ENCODE assay signal across 21 cellular contexts in genomic region chrX:96474357-96475125, GRCh38.
DNase-seq lines count a peak whose midpoint lies in the region; ATAC-seq, FAIRE-seq and TF ChIP-seq lines count a peak whose summit lies in the region.
"Had no signal": no experiment of that assay in that cellular context is flagged by ENCODE, and none has a peak within 500 bp of the region (broad histone marks: within the 10 kb centered on the region; RNA-seq: fewer than 3 reads in every experiment).

No MANE protein-coding gene starts in this region.

- peak overlapping the region; percentile 7; the same call in 1 of the 2 replicates for H4K91ac ChIP-seq in IMR-90 (ENCODE audit: insufficient read depth, low read depth, low read length)

- H3K23ac ChIP-seq in IMR-90 (ENCODE audit: low read depth, low read length) = no peak overlapping the region

- H3K4me1 ChIP-seq in IMR-90 (ENCODE audit: control insufficient read depth, insufficient read depth, low read length) = no peaks in the 10 kb centered on the region
- H3K4me1 ChIP-seq in endothelial cell of umbilical vein (ENCODE audit: control insufficient read depth, extremely low read depth, insufficient read depth, low read length) = peaks cover 22% of the 10 kb centered on the region
- H3K4me1 ChIP-seq in mucosa of descending colon (ENCODE audit: low read depth) = no peaks in the 10 kb centered on the region
- H3K4me1 ChIP-seq: left lung, Peyer's patch had no signal

- no peak overlapping the region for H3K56ac ChIP-seq in IMR-90 (ENCODE audit: extremely low read depth, insufficient read depth, low read length)

- no peak overlapping the region for H3K27ac ChIP-seq in IMR-90 (ENCODE audit: insufficient read depth, low read length)
- peak overlapping the region; percentile 55 for H3K27ac ChIP-seq in endothelial cell of umbilical vein (ENCODE audit: insufficient read depth, low read depth, low read length)
- H3K27ac ChIP-seq: left lung, Peyer's patch had no signal

- H2BK15ac ChIP-seq in IMR-90 (ENCODE audit: low read depth, low read length) = no peak overlapping the region

- H3K79me2 ChIP-seq in endothelial cell of umbilical vein (ENCODE audit: control insufficient read depth, insufficient read depth, low read length) = no peaks in the 10 kb centered on the region

- no peak for TF ChIP-seq RAD21 in IMR-90 (IDR thresholded peaks at IDR 0.05; ENCODE audit: low read length)

- H2BK20ac ChIP-seq in IMR-90 (ENCODE audit: low read depth, low read length) = peak overlapping the region; percentile 31; the same call in 1 of the 2 replicates

- TF ChIP-seq POLR2A in IMR-90 (IDR thresholded peaks at IDR 0.05; ENCODE audit: low read depth, low read length) (no peak), endothelial cell of umbilical vein (IDR thresholded peaks at IDR 0.05; ENCODE audit: low read depth, low read length) (no peak)

- H3K9ac ChIP-seq in IMR-90 (ENCODE audit: low read depth, low read length) = no peak overlapping the region
- no peak overlapping the region for H3K9ac ChIP-seq in endothelial cell of umbilical vein (replicated peaks; ENCODE audit: extremely low read depth, insufficient read depth, low read length)

- dilution Hi-C loops in IMR-90 (cut with HindIII; ENCODE audit: low sequenced_read_pairs, unreplicated experiment) (no loop called here), endothelial cell of umbilical vein (cut with MboI; ENCODE audit: extremely low pct_ligation_motif_present, low sequenced_read_pairs) (no loop called here)

- CTCF ChIA-PET in IMR-90 (lab: Yijun Ruan, JAX) (no interaction called here), endothelial cell of umbilical vein (lab: Charles Lee) (no interaction called here)

- intact Hi-C loops in IMR-90 (cut with micrococcal nuclease) (no loop called here), endothelial cell of umbilical vein (cut with micrococcal nuclease) (loop anchor here (1.0 kb wide), 1 partner anchor 38 kb away; no protein-coding TSS in a partner anchor), mucosa of descending colon (cut with DNase I, micrococcal nuclease) (no loop called here)

- no peak overlapping the region for H2AK9ac ChIP-seq in IMR-90 (replicated peaks; ENCODE audit: low read depth, low read length, poor library complexity)

- H3K9me1 ChIP-seq in IMR-90 (ENCODE audit: insufficient read depth, low read length) (no peaks in the 10 kb centered on the region), endothelial cell of umbilical vein (replicated peaks; ENCODE audit: control insufficient read depth, extremely low read depth, insufficient read depth, low read length) (no peaks in the 10 kb centered on the region)

- no peak overlapping the region for H2BK5ac ChIP-seq in IMR-90 (ENCODE audit: low read depth, low read length, poor library complexity, severe bottlenecking)

- DNase-seq in DMS153 treated with DMSO at 0.1 percent for 48 hours (lab: John Stamatoyannopoulos, UW; ENCODE audit: unreplicated experiment) (peak; percentile 10), IMR-90 (peak; percentile 72), endothelial cell of umbilical vein (ENCODE audit: low read depth, low spot score) (peak; percentile 64), mucosa of descending colon (no peak), 8988T (no peak), DMS79 (lab: John Stamatoyannopoulos, UW) (no peak)
- no peak for DNase-seq in activated naive CD4-positive, alpha-beta T cell treated with Interleukin-2 at 50 U/mL for 16 hours
- DNase-seq in activated CD4-positive, CD25-positive, alpha-beta regulatory T cell (lab: John Stamatoyannopoulos, UW) = no peak
- DNase-seq: activated CD4-positive, alpha-beta T cell treated with anti-CD3 and anti-CD28 coated beads for 4 hours; effector memory CD8-positive, alpha-beta T cell; GDM1; left lung; NCI-H524; NK-92 treated with Interleukin-12 subunit alpha and Interleukin-12 subunit beta, amount 100 ng/mL, for 24 hours; Peyer's patch; posterior cingulate gyrus; stimulated activated naive B cell treated with anti-CD40 and anti-IgM and Interleukin-4, amounts not matched to agents 10 μg/mL and 1 μg/mL and 100 μg/mL, for 72 hours had no signal

- no peaks in the 10 kb centered on the region for H3K79me1 ChIP-seq in IMR-90 (ENCODE audit: low read depth in 1 of 2, low read length in 2 of 2)

- H3K14ac ChIP-seq in IMR-90 (replicated peaks; ENCODE audit: low read depth, low read length) = no peak overlapping the region

- peak; percentile 46; the same call in 1 of the 2 replicates for ATAC-seq in IMR-90 (ENCODE audit: low read depth)
- ATAC-seq in mucosa of descending colon = peak; percentile 89
- ATAC-seq: activated naive CD4-positive, alpha-beta T cell treated with anti-CD3 and anti-CD28 coated beads, Interleukin-2, amount 50 U/mL, for 72 hours; effector memory CD8-positive, alpha-beta T cell; HCT116; left lung; stimulated activated naive B cell treated with anti-CD40 and anti-IgM and Interleukin-4, amounts not matched to agents 10 μg/mL and 1 μg/mL and 100 μg/mL, for 72 hours had no signal

- TF ChIP-seq CTCF in IMR-90 (conservative IDR thresholded peaks at IDR 0.05; ENCODE audit: low read depth, low read length) = no peak
- TF ChIP-seq CTCF in endothelial cell of umbilical vein (IDR thresholded peaks at IDR 0.05; ENCODE audit: extremely low read depth in 1 of 2, insufficient read depth in 1 of 2, low read depth in 1 of 2, low read length in 2 of 2) = no peak
- no peak for TF ChIP-seq CTCF in mucosa of descending colon (IDR thresholded peaks at IDR 0.05)

- no peak overlapping the region for H4K5ac ChIP-seq in IMR-90 (ENCODE audit: low read depth, low read length)

- WGBS in IMR-90 (ENCODE audit: extremely low coverage in 2 of 2, insufficient read length in 1 of 2), 2 experiments = no CpG with 5 or more reads among the region's 5 CpGs

- H3K4me2 ChIP-seq in IMR-90 (ENCODE audit: low read depth, low read length) (peak overlapping the region; percentile 50; the same call in 1 of the 2 replicates), endothelial cell of umbilical vein (ENCODE audit: insufficient read depth, low read length) (peak overlapping the region; percentile 67)
- H3K4me2 ChIP-seq: smooth muscle cell had no signal

- no peak overlapping the region for H2AK5ac ChIP-seq in IMR-90 (ENCODE audit: low read depth, low read length)

- peak overlapping the region; percentile 50; the same call in 1 of the 2 replicates for H2BK120ac ChIP-seq in IMR-90 (ENCODE audit: low read depth, low read length)

- H3K36me3 ChIP-seq in IMR-90 (ENCODE audit: control insufficient read depth, insufficient read depth, low read length) = no peaks in the 10 kb centered on the region
- H3K36me3 ChIP-seq in endothelial cell of umbilical vein (ENCODE audit: control insufficient read depth in 2 of 2, extremely low read depth in 1 of 2, insufficient read depth in 2 of 2, low read length in 2 of 2) = no peaks in the 10 kb centered on the region
- no peaks in the 10 kb centered on the region for H3K36me3 ChIP-seq in mucosa of descending colon (ENCODE audit: low read depth)
- H3K36me3 ChIP-seq: left lung, Peyer's patch had no signal

- BruUV-seq in IMR-90 (replicated peaks; lab: Mats Ljungman, UMichigan) (no TSS peak), endothelial cell of umbilical vein (replicated peaks; lab: Mats Ljungman, UMichigan) (no TSS peak)

- no peak overlapping the region for H4K8ac ChIP-seq in IMR-90 (ENCODE audit: low read depth in 2 of 2, low read length in 2 of 2)

- no peak overlapping the region for H3K4ac ChIP-seq in IMR-90 (ENCODE audit: low read depth, low read length)

- H3K9me3 ChIP-seq in IMR-90 (ENCODE audit: control insufficient read depth, insufficient read depth, low read length) = no peaks in the 10 kb centered on the region
- no peaks in the 10 kb centered on the region for H3K9me3 ChIP-seq in endothelial cell of umbilical vein (replicated peaks; ENCODE audit: control insufficient read depth, insufficient read depth, low read length)
- no peaks in the 10 kb centered on the region for H3K9me3 ChIP-seq in mucosa of descending colon
- H3K9me3 ChIP-seq: left lung, Peyer's patch had no signal

- H3K27me3 ChIP-seq in IMR-90 (ENCODE audit: control insufficient read depth, insufficient read depth, low read length) (no peaks in the 10 kb centered on the region), endothelial cell of umbilical vein (ENCODE audit: control insufficient read depth in 2 of 2, insufficient read depth in 2 of 2, low read length in 2 of 2) (no peaks in the 10 kb centered on the region)
- H3K27me3 ChIP-seq: left lung, Peyer's patch had no signal

- H2AFZ ChIP-seq in IMR-90 (replicated peaks; ENCODE audit: low read length, poor library complexity) (no peak overlapping the region), endothelial cell of umbilical vein (ENCODE audit: low read depth, low read length) (no peak overlapping the region)

- peak overlapping the region; percentile 31; the same call in 1 of the 2 replicates for H3K18ac ChIP-seq in IMR-90 (ENCODE audit: low read depth, low read length)

- no peak overlapping the region for H3K4me3 ChIP-seq in IMR-90 (ENCODE audit: insufficient read depth, low read depth, low read length)
- H3K4me3 ChIP-seq in endothelial cell of umbilical vein (replicated peaks in 1 of 3; ENCODE audit: insufficient read depth in 1 of 3, low read depth in 1 of 3, low read length in 3 of 3) = no peak overlapping the region
- H3K4me3 ChIP-seq in mucosa of descending colon = no peak overlapping the region
- H3K4me3 ChIP-seq: left lung, Peyer's patch, smooth muscle cell had no signal

- POLR2A ChIA-PET in IMR-90 (lab: Charles Lee; ENCODE audit: unreplicated experiment) = no interaction called here
- POLR2A ChIA-PET in endothelial cell of umbilical vein (lab: Charles Lee) = no interaction called here

- peak; percentile 89 for FAIRE-seq in endothelial cell of umbilical vein (lab: Jason Lieb, UNC)
- FAIRE-seq: D721Med had no signal

- no peaks in the 10 kb centered on the region for H4K20me1 ChIP-seq in IMR-90 (ENCODE audit: insufficient read depth, low read length)
- no peaks in the 10 kb centered on the region for H4K20me1 ChIP-seq in endothelial cell of umbilical vein (replicated peaks; ENCODE audit: control insufficient read depth, extremely low read depth, insufficient read depth, low read length)

- in situ Hi-C loops in IMR-90 (cut with MboI; ENCODE audit: low sequenced_read_pairs) = loop anchor here (10.0 kb wide), 1 partner anchor 60 kb away; no protein-coding TSS in a partner anchor

TF ChIP-seq in IMR-90, 13 proteins besides CTCF, POLR2A, EP300 and RAD21:
- 0 out of 2 replicates have a peak, but pooled peaks have one; percentile 34 for TF ChIP-seq BHLHE40 (IDR thresholded peaks at IDR 0.05; ENCODE audit: low read depth, low read length)
- no peak for TF ChIP-seq MAZ (IDR thresholded peaks at IDR 0.05; ENCODE audit: borderline replicate concordance, low read depth, low read length)
- no peak for TF ChIP-seq FOS (IDR thresholded peaks at IDR 0.05; ENCODE audit: low read depth, low read length)

TF ChIP-seq in endothelial cell of umbilical vein, 7 proteins besides CTCF, POLR2A, EP300 and RAD21 (continues in another document):
- TF ChIP-seq JUN (IDR thresholded peaks at IDR 0.05; ENCODE audit: borderline replicate concordance, insufficient read depth, insufficient read length, low read depth) (peak; percentile 54), POLR2AphosphoS5 (IDR thresholded peaks at IDR 0.05; ENCODE audit: insufficient read depth, low read depth, low read length) (peak; percentile 29)
- TF ChIP-seq, protein P1, sequence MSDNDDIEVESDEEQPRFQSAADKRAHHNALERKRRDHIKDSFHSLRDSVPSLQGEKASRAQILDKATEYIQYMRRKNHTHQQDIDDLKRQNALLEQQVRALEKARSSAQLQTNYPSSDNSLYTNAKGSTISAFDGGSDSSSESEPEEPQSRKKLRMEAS (IDR thresholded peaks at IDR 0.05; ENCODE audit: insufficient read depth, insufficient read length) = no peak

Comparison
In these comparisons a context has a peak if more than half of its experiments do, and no peak if none do; other contexts are left out.
1. DNase-seq: peak in DMS153 treated with DMSO at 0.1 percent for 48 hours (single experiment), IMR-90 (single experiment) and endothelial cell of umbilical vein (single experiment); none in mucosa of descending colon (0 of 3), 8988T (single experiment), DMS79 (single experiment), activated naive CD4-positive, alpha-beta T cell treated with Interleukin-2 at 50 U/mL for 16 hours (single experiment) and activated CD4-positive, CD25-positive, alpha-beta regulatory T cell (0 of 4).